ENCODE assay signal across 8 cellular contexts in the genomic region with DNA sequence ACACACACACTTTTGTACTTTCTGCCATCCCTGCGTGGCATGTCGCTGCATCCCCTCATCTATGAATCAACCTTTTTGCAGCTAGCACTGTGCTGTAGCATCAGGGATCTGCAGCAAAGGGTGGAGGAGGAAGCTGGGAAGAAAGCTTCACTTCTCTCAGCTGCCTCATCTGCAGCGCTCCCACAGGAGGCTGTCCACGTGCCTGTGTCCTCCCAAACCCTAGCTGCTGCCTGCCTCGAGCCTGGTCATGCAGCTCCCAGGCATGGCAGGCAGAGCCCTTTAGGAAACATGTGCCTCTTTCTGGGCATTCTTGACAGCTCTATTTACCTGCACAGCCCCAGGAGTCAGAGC.
DNase-seq lines count a peak whose midpoint lies in the region; ATAC-seq and TF ChIP-seq lines count a peak whose summit lies in the region.

No MANE protein-coding gene starts in this region.

- no peak for TF ChIP-seq EP300 in upper lobe of left lung (IDR thresholded peaks at IDR 0.05)

- no peaks in the 10 kb centered on the region for H3K9me3 Mint-ChIP-seq in memory B cell

- H4K20me1 ChIP-seq in Loucy (ENCODE audit: insufficient read depth, low read length, poor library complexity, severe bottlenecking): no peaks in the 10 kb centered on the region

- ATAC-seq in memory B cell (ENCODE audit: low read depth): no peak
- peak; percentile 42 to 75 for ATAC-seq in upper lobe of left lung (ENCODE audit: low FRiP score in 2 of 2)
- no peak for ATAC-seq in HG02759 (IDR thresholded peaks at IDR 0.05; ENCODE audit: unreplicated experiment)

- DNase-seq in caudate nucleus (lab: John Stamatoyannopoulos, UW) (peak in 50 of 61 donors; percentile 10 to 82 (median 40)), memory B cell (ENCODE audit: low spot score in 2 of 2) (no peak), upper lobe of left lung (peak in 1 of 2 donors; percentile 54), GM20000 (ENCODE audit: low spot score) (no peak), DMS79 (lab: John Stamatoyannopoulos, UW) (no peak)

- peak overlapping the region; percentile 55 for H3K4me2 ChIP-seq in Loucy (ENCODE audit: low read depth, low read length, poor library complexity, severe bottlenecking)

- no peak for TF ChIP-seq POLR2A in upper lobe of left lung (IDR thresholded peaks at IDR 0.05)

- no peak overlapping the region for H3K4me3 Mint-ChIP-seq in memory B cell

- H3K36me3 ChIP-seq in ACC112 (ENCODE audit: insufficient read depth, low read length) (no peaks in the 10 kb centered on the region), Loucy (ENCODE audit: insufficient read depth, low read length) (no peaks in the 10 kb centered on the region), upper lobe of left lung (no peaks in the 10 kb centered on the region)

- H3K9ac ChIP-seq in Loucy (ENCODE audit: low read depth, low read length, poor library complexity, severe bottlenecking): peak overlapping the region; percentile 18

- no peaks in the 10 kb centered on the region for H3K27me3 ChIP-seq in ACC112 (ENCODE audit: insufficient read depth, low read length)
- no peaks in the 10 kb centered on the region for H3K27me3 ChIP-seq in Loucy (ENCODE audit: insufficient read depth, low read length, poor library complexity, severe bottlenecking)
- no peaks in the 10 kb centered on the region for H3K27me3 ChIP-seq in upper lobe of left lung

- H2AFZ ChIP-seq in ACC112 (ENCODE audit: low read length, unreplicated experiment): peak overlapping the region; percentile 82
- no peak overlapping the region; the same call in 1 of the 2 replicates for H2AFZ ChIP-seq in Loucy (ENCODE audit: low read length)

- WGBS in upper lobe of left lung, 2 donors: 14 to 39% methylated on average over 5 of the region's 5 CpGs

- no peaks in the 10 kb centered on the region for H3K79me2 ChIP-seq in ACC112 (ENCODE audit: control insufficient read depth, insufficient read depth, low read length, unreplicated experiment)
- no peaks in the 10 kb centered on the region for H3K79me2 ChIP-seq in Loucy (ENCODE audit: insufficient read depth, low read length)

- no peaks in the 10 kb centered on the region for H3K36me3 Mint-ChIP-seq in memory B cell

- peak overlapping the region; percentile 40 for H3K27ac Mint-ChIP-seq in memory B cell

- H3K4me1 ChIP-seq in ACC112 (ENCODE audit: control insufficient read depth, insufficient read depth, low read length, unreplicated experiment): peaks cover 35% of the 10 kb centered on the region
- peaks cover 50% of the 10 kb centered on the region for H3K4me1 ChIP-seq in Loucy (ENCODE audit: insufficient read depth, low read length, poor library complexity, severe bottlenecking)
- H3K4me1 ChIP-seq in upper lobe of left lung: peaks cover 47 to 75% (median 65%) of the 10 kb centered on the region in 4 donors

- H3K9me2 ChIP-seq in Loucy (replicated peaks; ENCODE audit: low read depth, low read length): no peaks in the 10 kb centered on the region

- H3K4me3 ChIP-seq in ACC112 (ENCODE audit: low read depth, low read length): peak overlapping the region; percentile 62
- H3K4me3 ChIP-seq in Loucy (ENCODE audit: low read length, poor library complexity, severe bottlenecking): no peak overlapping the region
- peak overlapping the region in 2 of 4 donors; percentile 3 to 21 for H3K4me3 ChIP-seq in upper lobe of left lung

- H3K27ac ChIP-seq in ACC112 (ENCODE audit: low read depth, low read length) (peak overlapping the region; percentile 97), caudate nucleus (ENCODE audit: low read depth, low read length) (peak overlapping the region; percentile 95), upper lobe of left lung (peak overlapping the region; percentile 72 to 89 (median 76))

- H3K9me3 ChIP-seq in Loucy (ENCODE audit: insufficient read depth, low read depth, low read length) (no peaks in the 10 kb centered on the region), upper lobe of left lung (no peaks in the 10 kb centered on the region)

- H3F3A ChIP-seq in Loucy (ENCODE audit: low read depth): peaks cover 4% of the 10 kb centered on the region; the same call in 1 of the 2 replicates

- H3K27me3 Mint-ChIP-seq in memory B cell: no peaks in the 10 kb centered on the region

- peaks cover 30% of the 10 kb centered on the region for H3K4me1 Mint-ChIP-seq in memory B cell

- TF ChIP-seq CTCF in Loucy (conservative IDR thresholded peaks at IDR 0.05; ENCODE audit: low read length) (no peak), upper lobe of left lung (IDR thresholded peaks at IDR 0.05) (no peak), GM20000 (IDR thresholded peaks at IDR 0.05; ENCODE audit: extremely low read depth, missing control alignments) (no peak)

Comparison
In these comparisons a context has a peak if more than half of its experiments do, and no peak if none do; other contexts are left out.
1. DNase-seq: peak in caudate nucleus (50 of 61); none in memory B cell (0 of 2), GM20000 (single experiment) and DMS79 (single experiment).
2. ATAC-seq: peak in upper lobe of left lung (2 of 2); none in memory B cell (single experiment) and HG02759 (single experiment).
3. Peak in every context shown above with its lines, with median percentiles within 50 percentile points of each other: H3K27ac ChIP-seq.